In the genomic region with DNA sequence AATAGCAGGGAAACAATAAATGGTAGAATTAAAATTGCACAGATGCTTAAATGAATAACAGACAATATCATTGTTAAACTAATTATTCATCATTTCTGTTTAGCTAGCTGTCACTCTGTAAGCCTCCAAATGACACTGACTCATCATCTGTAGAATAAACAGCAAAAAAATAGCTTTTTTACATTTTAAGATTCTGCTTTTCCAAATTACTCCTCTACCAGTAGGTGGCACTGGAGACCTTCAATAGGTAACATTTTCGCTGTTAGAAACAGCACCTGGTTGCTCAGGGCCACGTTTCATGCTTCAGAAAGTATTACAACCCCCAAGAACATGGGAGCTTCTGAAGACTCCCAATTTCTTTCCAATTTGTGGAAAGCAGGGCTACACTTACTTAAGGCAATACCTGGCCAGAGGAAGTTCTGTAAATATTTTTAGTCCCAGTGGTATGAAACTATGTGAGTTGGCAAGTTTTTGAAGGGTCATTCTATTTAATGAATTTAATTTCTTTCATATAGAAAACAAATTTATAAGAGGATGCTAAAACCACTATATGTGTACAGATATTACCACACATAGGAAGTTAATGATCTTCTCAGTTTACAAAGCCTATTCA, we compare ENCODE assay signal across 8 cellular contexts.
A peak's percentile ranks its signal among the peaks of the same experiment; 100 is the strongest.
DNase-seq lines count a peak whose midpoint lies in the region; FAIRE-seq and TF ChIP-seq lines count a peak whose summit lies in the region.

No MANE protein-coding gene starts in this region.

- H3K27ac ChIP-seq in HEK293 (ENCODE audit: extremely low read depth, low read depth, low read length) (no peak overlapping the region), VCaP (no peak overlapping the region)

- H3K4me3 ChIP-seq in HEK293 (ENCODE audit: low read depth, low read length): no peak overlapping the region

- H3K9me3 ChIP-seq in HEK293 (ENCODE audit: control insufficient read depth, insufficient read depth, low read depth, low read length): no peaks in the 10 kb centered on the region

- TF ChIP-seq CTCF in HEK293 (tag by site-specific recombination; IDR thresholded peaks at IDR 0.05): peak; percentile 41; the same call in 1 of the 2 replicates
- peak; percentile 86 for TF ChIP-seq CTCF in VCaP (conservative IDR thresholded peaks at IDR 0.05)

- CTCF ChIA-PET in HEK293 (lab: Yijun Ruan, JAX): interaction anchor here (0.5 to 1.9 kb wide), 28 partner anchors 8 to 1025 kb away, joined by 3 to 19 read pairs (median 4); no protein-coding TSS in a partner anchor

- FAIRE-seq in A204.1 (lab: Jason Lieb, UNC): peak; percentile 3

- no peaks in the 10 kb centered on the region for H3K36me3 ChIP-seq in HEK293 (ENCODE audit: control insufficient read depth in 2 of 2, insufficient read depth in 1 of 2, low read length in 2 of 2)

- POLR2A ChIA-PET in HEK293 (lab: Yijun Ruan, JAX): no interaction called here

- DNase-seq in ELF-1 (ENCODE audit: low read depth, low spot score) (peak; percentile 15), NCI-H1417 treated with DMSO at 0.1 percent for 48 hours (lab: John Stamatoyannopoulos, UW) (peak; percentile 20), foreskin melanocyte (peak; percentile 2), smooth muscle cell of the brain vasculature (ENCODE audit: low read depth, low spot score) (peak; percentile 13), C1 segment of cervical spinal cord (lab: John Stamatoyannopoulos, UW) (no peak)

- H3K4me1 ChIP-seq in HEK293 (ENCODE audit: control insufficient read depth, insufficient read depth, low read length): no peaks in the 10 kb centered on the region

TF ChIP-seq in HEK293, 187 proteins besides CTCF, POLR2A, EP300 and RAD21:
- TF ChIP-seq, protein P1, sequence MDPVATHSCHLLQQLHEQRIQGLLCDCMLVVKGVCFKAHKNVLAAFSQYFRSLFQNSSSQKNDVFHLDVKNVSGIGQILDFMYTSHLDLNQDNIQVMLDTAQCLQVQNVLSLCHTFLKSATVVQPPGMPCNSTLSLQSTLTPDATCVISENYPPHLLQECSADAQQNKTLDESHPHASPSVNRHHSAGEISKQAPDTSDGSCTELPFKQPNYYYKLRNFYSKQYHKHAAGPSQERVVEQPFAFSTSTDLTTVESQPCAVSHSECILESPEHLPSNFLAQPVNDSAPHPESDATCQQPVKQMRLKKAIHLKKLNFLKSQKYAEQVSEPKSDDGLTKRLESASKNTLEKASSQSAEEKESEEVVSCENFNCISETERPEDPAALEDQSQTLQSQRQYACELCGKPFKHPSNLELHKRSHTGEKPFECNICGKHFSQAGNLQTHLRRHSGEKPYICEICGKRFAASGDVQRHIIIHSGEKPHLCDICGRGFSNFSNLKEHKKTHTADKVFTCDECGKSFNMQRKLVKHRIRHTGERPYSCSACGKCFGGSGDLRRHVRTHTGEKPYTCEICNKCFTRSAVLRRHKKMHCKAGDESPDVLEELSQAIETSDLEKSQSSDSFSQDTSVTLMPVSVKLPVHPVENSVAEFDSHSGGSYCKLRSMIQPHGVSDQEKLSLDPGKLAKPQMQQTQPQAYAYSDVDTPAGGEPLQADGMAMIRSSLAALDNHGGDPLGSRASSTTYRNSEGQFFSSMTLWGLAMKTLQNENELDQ (tag by site-specific recombination; IDR thresholded peaks at IDR 0.05; ENCODE audit: low read depth): no peak
- TF ChIP-seq, protein P2, sequence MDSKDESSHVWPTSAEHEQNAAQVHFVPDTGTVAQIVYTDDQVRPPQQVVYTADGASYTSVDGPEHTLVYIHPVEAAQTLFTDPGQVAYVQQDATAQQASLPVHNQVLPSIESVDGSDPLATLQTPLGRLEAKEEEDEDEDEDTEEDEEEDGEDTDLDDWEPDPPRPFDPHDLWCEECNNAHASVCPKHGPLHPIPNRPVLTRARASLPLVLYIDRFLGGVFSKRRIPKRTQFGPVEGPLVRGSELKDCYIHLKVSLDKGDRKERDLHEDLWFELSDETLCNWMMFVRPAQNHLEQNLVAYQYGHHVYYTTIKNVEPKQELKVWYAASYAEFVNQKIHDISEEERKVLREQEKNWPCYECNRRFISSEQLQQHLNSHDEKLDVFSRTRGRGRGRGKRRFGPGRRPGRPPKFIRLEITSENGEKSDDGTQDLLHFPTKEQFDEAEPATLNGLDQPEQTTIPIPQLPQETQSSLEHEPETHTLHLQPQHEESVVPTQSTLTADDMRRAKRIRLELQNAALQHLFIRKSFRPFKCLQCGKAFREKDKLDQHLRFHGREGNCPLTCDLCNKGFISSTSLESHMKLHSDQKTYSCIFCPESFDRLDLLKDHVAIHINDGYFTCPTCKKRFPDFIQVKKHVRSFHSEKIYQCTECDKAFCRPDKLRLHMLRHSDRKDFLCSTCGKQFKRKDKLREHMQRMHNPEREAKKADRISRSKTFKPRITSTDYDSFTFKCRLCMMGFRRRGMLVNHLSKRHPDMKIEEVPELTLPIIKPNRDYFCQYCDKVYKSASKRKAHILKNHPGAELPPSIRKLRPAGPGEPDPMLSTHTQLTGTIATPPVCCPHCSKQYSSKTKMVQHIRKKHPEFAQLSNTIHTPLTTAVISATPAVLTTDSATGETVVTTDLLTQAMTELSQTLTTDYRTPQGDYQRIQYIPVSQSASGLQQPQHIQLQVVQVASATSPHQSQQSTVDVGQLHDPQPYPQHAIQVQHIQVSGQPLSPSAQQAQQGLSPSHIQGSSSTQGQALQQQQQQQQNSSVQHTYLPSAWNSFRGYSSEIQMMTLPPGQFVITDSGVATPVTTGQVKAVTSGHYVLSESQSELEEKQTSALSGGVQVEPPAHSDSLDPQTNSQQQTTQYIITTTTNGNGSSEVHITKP (tag by site-specific recombination; IDR thresholded peaks at IDR 0.05): no peak
- TF ChIP-seq, protein P3, sequence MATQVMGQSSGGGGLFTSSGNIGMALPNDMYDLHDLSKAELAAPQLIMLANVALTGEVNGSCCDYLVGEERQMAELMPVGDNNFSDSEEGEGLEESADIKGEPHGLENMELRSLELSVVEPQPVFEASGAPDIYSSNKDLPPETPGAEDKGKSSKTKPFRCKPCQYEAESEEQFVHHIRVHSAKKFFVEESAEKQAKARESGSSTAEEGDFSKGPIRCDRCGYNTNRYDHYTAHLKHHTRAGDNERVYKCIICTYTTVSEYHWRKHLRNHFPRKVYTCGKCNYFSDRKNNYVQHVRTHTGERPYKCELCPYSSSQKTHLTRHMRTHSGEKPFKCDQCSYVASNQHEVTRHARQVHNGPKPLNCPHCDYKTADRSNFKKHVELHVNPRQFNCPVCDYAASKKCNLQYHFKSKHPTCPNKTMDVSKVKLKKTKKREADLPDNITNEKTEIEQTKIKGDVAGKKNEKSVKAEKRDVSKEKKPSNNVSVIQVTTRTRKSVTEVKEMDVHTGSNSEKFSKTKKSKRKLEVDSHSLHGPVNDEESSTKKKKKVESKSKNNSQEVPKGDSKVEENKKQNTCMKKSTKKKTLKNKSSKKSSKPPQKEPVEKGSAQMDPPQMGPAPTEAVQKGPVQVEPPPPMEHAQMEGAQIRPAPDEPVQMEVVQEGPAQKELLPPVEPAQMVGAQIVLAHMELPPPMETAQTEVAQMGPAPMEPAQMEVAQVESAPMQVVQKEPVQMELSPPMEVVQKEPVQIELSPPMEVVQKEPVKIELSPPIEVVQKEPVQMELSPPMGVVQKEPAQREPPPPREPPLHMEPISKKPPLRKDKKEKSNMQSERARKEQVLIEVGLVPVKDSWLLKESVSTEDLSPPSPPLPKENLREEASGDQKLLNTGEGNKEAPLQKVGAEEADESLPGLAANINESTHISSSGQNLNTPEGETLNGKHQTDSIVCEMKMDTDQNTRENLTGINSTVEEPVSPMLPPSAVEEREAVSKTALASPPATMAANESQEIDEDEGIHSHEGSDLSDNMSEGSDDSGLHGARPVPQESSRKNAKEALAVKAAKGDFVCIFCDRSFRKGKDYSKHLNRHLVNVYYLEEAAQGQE (tag by site-specific recombination; IDR thresholded peaks at IDR 0.05): no peak
- TF ChIP-seq ZNF654 (tag by site-specific recombination; IDR thresholded peaks at IDR 0.05; ENCODE audit: low read depth): peak; percentile 93

Comparison
In these comparisons a context has a peak if more than half of its experiments do, and no peak if none do; other contexts are left out.
1. DNase-seq: peak in ELF-1 (single experiment), NCI-H1417 treated with DMSO at 0.1 percent for 48 hours (single experiment), foreskin melanocyte (single experiment) and smooth muscle cell of the brain vasculature (single experiment); none in C1 segment of cervical spinal cord (0 of 14).